In genomic region chr20:407097-407952, GRCh38 we compare ENCODE assay signal across 8 cellular contexts. TPM values are rescaled to one million over a fixed set of nuclear protein-coding genes. Genes with fewer than 3 reads are reported as not detected.
A peak's percentile ranks its signal among the peaks of the same experiment; 100 is the strongest.
DNase-seq lines count a peak whose midpoint lies in the region; ATAC-seq and TF ChIP-seq lines count a peak whose summit lies in the region.

No MANE protein-coding gene starts in this region.

- TF ChIP-seq POLR2A in adrenal gland (IDR thresholded peaks at IDR 0.05): peak in 1 of 2 donors; percentile 55

- H3K36me3 ChIP-seq in GM06990 (ENCODE audit: control insufficient read depth, insufficient read depth, low read length) (peaks cover 3% of the 10 kb centered on the region), adrenal gland (replicated peaks in 1 of 2) (peaks cover 0 to 15% of the 10 kb centered on the region in 2 donors), heart right ventricle (peaks cover 0 to 27% (median 8%) of the 10 kb centered on the region in 9 donors)

- peak; percentile 54 to 87 (median 84) for ATAC-seq in heart right ventricle

- H3K4me3 ChIP-seq in GM06990 (replicated peaks; ENCODE audit: low read depth, low read length) (peak overlapping the region; percentile 69), adrenal gland (peak overlapping the region in 1 of 4 donors; percentile 97), heart right ventricle (peak overlapping the region in 9 of 10 donors; percentile 76 to 100 (median 92))

- H3K27ac ChIP-seq in adrenal gland: peak overlapping the region; percentile 34 to 99 (median 73)
- peak overlapping the region in 9 of 10 donors; percentile 95 to 98 (median 96) for H3K27ac ChIP-seq in heart right ventricle

- TF ChIP-seq CTCF in GM06990 (IDR thresholded peaks at IDR 0.05; ENCODE audit: insufficient read depth, low read length, poor library complexity, severe bottlenecking) (peak; percentile 40), adrenal gland (IDR thresholded peaks at IDR 0.05) (peak in 5 of 6 experiments; percentile 14 to 51 (median 36)), heart right ventricle (IDR thresholded peaks at IDR 0.05) (peak in 5 of 9 donors; percentile 18 to 48 (median 36))

- intact Hi-C loops in adrenal gland (cut with DNase I): no loop called here
- intact Hi-C loops in heart right ventricle (cut with DNase I): loop anchor here in 6 of 10 donors (1.0 to 10.0 kb wide), 9 partner anchors 40 to 72 kb away; partner anchors contain the start of gene TBC1D20 (in 2 of the 6)
- intact Hi-C loops in posterior cingulate gyrus (cut with DNase I): loop anchor here (5.0 to 10.0 kb wide), 2 partner anchors 53 to 135 kb away; partner anchors contain the start of gene CSNK2A1

- DNase-seq in GM06990 (ENCODE audit: extremely low read depth, insufficient read length) (peak; percentile 87), H4 (ENCODE audit: low spot score) (peak; percentile 48), LHCN-M2 (ENCODE audit: low read depth) (peak; percentile 67), SHP77 (lab: John Stamatoyannopoulos, UW) (peak; percentile 80 to 83), adrenal gland (peak; percentile 82 to 92 (median 90)), heart right ventricle (peak; percentile 68 to 83), posterior cingulate gyrus (peak; percentile 44 to 96 (median 70)), ureter (ENCODE audit: low spot score) (peak; percentile 76)

- H3K9me3 ChIP-seq in adrenal gland (replicated peaks in 1 of 3) (no peaks in the 10 kb centered on the region), heart right ventricle (no peaks in the 10 kb centered on the region)

- WGBS in adrenal gland, 4 donors: 7 to 10% (median 9%) methylated on average over 24 to 45 of the region's 45 CpGs
- WGBS in heart right ventricle, 2 donors: 9% methylated on average over 43 to 45 of the region's 45 CpGs

- H3K4me1 ChIP-seq in adrenal gland (replicated peaks in 1 of 2) (peaks cover 10 to 17% of the 10 kb centered on the region in 2 donors), heart right ventricle (peaks cover 3 to 29% (median 19%) of the 10 kb centered on the region in 9 donors)

- H3K27me3 ChIP-seq in GM06990 (replicated peaks; ENCODE audit: control insufficient read depth, insufficient read depth, low read length) (no peaks in the 10 kb centered on the region), adrenal gland (no peaks in the 10 kb centered on the region), heart right ventricle (no peaks in the 10 kb centered on the region)

RNA-seq across cellular contexts. Expression of gene RBCK1, which starts 0.8 kb away (rescaled TPM):
- total RNA-seq in H4 (2014; rRNA removed; shearing (Covaris generic)): 91.7 and 95.5 TPM in 2 replicates
- total RNA-seq in LHCN-M2 (2014; rRNA removed) (80.2 and 91.0 TPM in 2 replicates), adrenal gland (100 to 1,000 TPM in 6 of 8 donors, 10 to 100 TPM in 2; 79.4 to 163 (median 128) TPM), heart right ventricle (10 to 100 TPM; 32.0 to 74.2 (median 41.4) TPM), ureter (133 TPM)
- polyA plus RNA-seq in LHCN-M2 (2012): 75.5 TPM
- polyA plus RNA-seq in adrenal gland (100 to 1,000 TPM in 2 of 3 donors, 10 to 100 TPM in 1; 82.9 to 339 (median 253) TPM), heart right ventricle (10 to 100 TPM; 57.9 to 86.8 TPM)

RNA-seq across cellular contexts. Expression of gene TRIB3, which starts 26.8 kb away (rescaled TPM):
- total RNA-seq in H4 (2014; rRNA removed; shearing (Covaris generic)): 69.2 and 99.3 TPM in 2 replicates
- total RNA-seq in LHCN-M2 (2014; rRNA removed) (1.3 and 1.6 TPM in 2 replicates), adrenal gland (10 to 100 TPM in 4 of 8 donors, 1 to 10 TPM in 4; 6.4 to 39.7 (median 11.0) TPM), heart right ventricle (1 to 10 TPM in 7 of 10 donors, under 1 TPM in 3; 0.33 to 4.3 (median 1.1) TPM), ureter (28.1 TPM)
- polyA plus RNA-seq in LHCN-M2 (2012): 2.0 TPM
- polyA plus RNA-seq in adrenal gland (10 to 100 TPM in 1 of 3 donors, 1 to 10 TPM in 2; 4.3 to 10.8 (median 5.3) TPM), heart right ventricle (10 to 100 TPM in 1 of 2 donors, 1 to 10 TPM in 1; 1.4 to 10.6 TPM)

RNA-seq across cellular contexts. Expression of gene TBC1D20, which starts 55.0 kb away (rescaled TPM):
- total RNA-seq in H4 (2014; rRNA removed; shearing (Covaris generic)): 18.0 and 21.6 TPM in 2 replicates
- total RNA-seq in LHCN-M2 (2014; rRNA removed) (30.0 and 34.6 TPM in 2 replicates), adrenal gland (10 to 100 TPM; 37.5 to 53.6 (median 47.7) TPM), heart right ventricle (10 to 100 TPM; 20.3 to 28.2 (median 23.5) TPM), ureter (48.6 TPM)
- 26.7 TPM for polyA plus RNA-seq in LHCN-M2 (2012)
- polyA plus RNA-seq in adrenal gland (10 to 100 TPM; 23.8 to 38.5 (median 38.2) TPM), heart right ventricle (10 to 100 TPM; 12.9 to 16.7 TPM)

Comparison
In these comparisons a context has a peak if more than half of its experiments do, and no peak if none do; other contexts are left out.
1. intact Hi-C loops: an anchor here in heart right ventricle (1.0 to 10.0 kb wide) and posterior cingulate gyrus (5.0 to 10.0 kb wide); none called in adrenal gland.